In genomic region chr1:115495603-115496002, GRCh38 we compare ENCODE assay signal across 21 cellular contexts.
A peak's percentile ranks its signal among the peaks of the same experiment; 100 is the strongest.
DNase-seq lines count a peak whose midpoint lies in the region; ATAC-seq, FAIRE-seq and TF ChIP-seq lines count a peak whose summit lies in the region.
"Had no signal": no experiment of that assay in that cellular context is flagged by ENCODE, and none has a peak within 500 bp of the region (broad histone marks: within the 10 kb centered on the region; RNA-seq: fewer than 3 reads in every experiment).

No MANE protein-coding gene starts in this region.

- no peak overlapping the region for H2BK120ac ChIP-seq in mesenchymal stem cell (ENCODE audit: low read depth, low read length)

- H2AK5ac ChIP-seq in mesenchymal stem cell (ENCODE audit: low read length, severe bottlenecking) = peak overlapping the region; percentile 41

- no peak overlapping the region for H2BK5ac ChIP-seq in mesenchymal stem cell (ENCODE audit: low read depth, low read length, poor library complexity, severe bottlenecking)

- no peak overlapping the region for H3K14ac ChIP-seq in mesenchymal stem cell (ENCODE audit: low read length in 2 of 2)

- no peaks in the 10 kb centered on the region for H3K4me1 Mint-ChIP-seq in CD8-positive, alpha-beta memory T cell

- H3K27me3 Mint-ChIP-seq in CD8-positive, alpha-beta memory T cell = peaks cover 1 to 4% of the 10 kb centered on the region in 2 donors

- no peaks in the 10 kb centered on the region for H3K9me3 ChIP-seq in mesenchymal stem cell (ENCODE audit: control insufficient read depth, low read length)
- H3K9me3 ChIP-seq in CD8-positive, alpha-beta memory T cell (ENCODE audit: low read length) = no peaks in the 10 kb centered on the region
- H3K9me3 ChIP-seq: BLaER1, Peyer's patch had no signal

- POLR2A ChIA-PET in CD8-positive, alpha-beta memory T cell (lab: Charles Lee) = no interaction called here

- FAIRE-seq in RCC 7860 (lab: Jason Lieb, UNC) = peak; percentile 81

- H3K4ac ChIP-seq in mesenchymal stem cell (ENCODE audit: low read depth in 1 of 2, low read length in 2 of 2) = no peak overlapping the region

- ATAC-seq in HG03460 (IDR thresholded peaks at IDR 0.05; ENCODE audit: unreplicated experiment) = no peak

- no peak overlapping the region for H3K23ac ChIP-seq in mesenchymal stem cell (ENCODE audit: low read length in 2 of 2)

- H3K27me3 ChIP-seq in mesenchymal stem cell (ENCODE audit: control insufficient read depth in 1 of 2, insufficient read depth in 1 of 2, low read length in 2 of 2) = no peaks in the 10 kb centered on the region
- H3K27me3 ChIP-seq in CD8-positive, alpha-beta memory T cell (ENCODE audit: insufficient read depth, low read length, poor library complexity, severe bottlenecking) = no peaks in the 10 kb centered on the region
- H3K27me3 ChIP-seq: BLaER1, Peyer's patch had no signal

- no peaks in the 10 kb centered on the region for H3K36me3 ChIP-seq in mesenchymal stem cell (ENCODE audit: control insufficient read depth in 1 of 2, insufficient read depth in 2 of 2, low read depth in 1 of 2, low read length in 2 of 2)
- H3K36me3 ChIP-seq in CD8-positive, alpha-beta memory T cell (ENCODE audit: insufficient read depth, low read length) = no peaks in the 10 kb centered on the region
- H3K36me3 ChIP-seq: BLaER1, Peyer's patch had no signal

- no peak overlapping the region for H3K4me2 ChIP-seq in mesenchymal stem cell (ENCODE audit: low read length, poor library complexity, severe bottlenecking)
- H3K4me2 ChIP-seq: BLaER1 had no signal

- 68% methylated on average over 6 of the region's 6 CpGs for WGBS in mesenchymal stem cell

- no peak overlapping the region for H3K18ac ChIP-seq in mesenchymal stem cell (ENCODE audit: low read depth in 1 of 2, low read length in 2 of 2)

- no peak for TF ChIP-seq CTCF in choroid plexus epithelial cell (conservative IDR thresholded peaks at IDR 0.05; ENCODE audit: low read depth, low read length)

- H3K79me1 ChIP-seq in mesenchymal stem cell (replicated peaks; ENCODE audit: low read length, poor library complexity, severe bottlenecking) = no peaks in the 10 kb centered on the region

- H3K27ac ChIP-seq in mesenchymal stem cell (ENCODE audit: low read length, poor library complexity, severe bottlenecking) = no peak overlapping the region
- no peak overlapping the region for H3K27ac ChIP-seq in CD8-positive, alpha-beta memory T cell (ENCODE audit: low read depth, low read length)
- H3K27ac ChIP-seq: BLaER1, Peyer's patch had no signal

- no peak overlapping the region for H3K4me3 ChIP-seq in choroid plexus epithelial cell (ENCODE audit: low read depth, low read length)
- no peak overlapping the region for H3K4me3 ChIP-seq in mesenchymal stem cell (ENCODE audit: insufficient read depth in 1 of 2, low read depth in 1 of 2, low read length in 2 of 2)
- H3K4me3 ChIP-seq in CD8-positive, alpha-beta memory T cell (ENCODE audit: low read length) = no peak overlapping the region
- H3K4me3 ChIP-seq: BLaER1, Peyer's patch had no signal

- no peak overlapping the region for H2AFZ ChIP-seq in mesenchymal stem cell (ENCODE audit: low read depth, low read length)

- H3K9ac ChIP-seq in mesenchymal stem cell (ENCODE audit: low read length) = no peak overlapping the region
- H3K9ac ChIP-seq: BLaER1 had no signal

- CTCF ChIA-PET in CD8-positive, alpha-beta memory T cell (lab: Charles Lee) = interaction anchor here (1.1 kb wide), 1 partner anchor 11 kb away, joined by 3 read pairs; no protein-coding TSS in a partner anchor

- no peak overlapping the region for H3K4me3 Mint-ChIP-seq in CD8-positive, alpha-beta memory T cell
- H3K4me3 Mint-ChIP-seq: nephron had no signal

- DNase-seq in EH (ENCODE audit: low read depth) (peak; percentile 95), RCC 7860 (ENCODE audit: low spot score) (peak; percentile 55), choroid plexus epithelial cell (ENCODE audit: low read depth) (peak; percentile 35), mesenchymal stem cell (peak; percentile 28), cortex of kidney (lab: John Stamatoyannopoulos, UW) (no peak), anterior cingulate cortex (lab: John Stamatoyannopoulos, UW) (no peak)
- no peak for DNase-seq in CD8-positive, alpha-beta memory T cell
- DNase-seq: activated CD4-positive, CD25-positive, alpha-beta regulatory T cell treated with anti-CD3 and anti-CD28 coated beads, Interleukin-2, amount 50 U/mL, for 72 hours; activated CD8-positive, alpha-beta memory T cell treated with anti-CD3 and anti-CD28 coated beads, Interleukin-2, amount 50 U/mL, for 4 hours; activated naive CD4-positive, alpha-beta T cell treated with Interleukin-2 at 50 U/mL for 16 hours; effector memory CD4-positive, alpha-beta T cell; MM.1S; NCI-H2081 treated with DMSO at 0.1 percent for 48 hours; Peyer's patch; retina; stimulated activated CD4-positive, alpha-beta T cell treated with anti-CD3 and anti-CD28 coated beads, Interleukin-1b, Interleukin-23, amount 100 ng/mL, for 48 hours; substantia nigra; T-helper 1 cell had no signal

- H2BK12ac ChIP-seq in mesenchymal stem cell (ENCODE audit: low read length in 2 of 2) = no peak overlapping the region

- H4K91ac ChIP-seq in mesenchymal stem cell (ENCODE audit: low read length) = no peak overlapping the region

- H3K36me3 Mint-ChIP-seq in CD8-positive, alpha-beta memory T cell = no peaks in the 10 kb centered on the region

- H4K8ac ChIP-seq in mesenchymal stem cell (ENCODE audit: low read length) = no peak overlapping the region

- H3K27ac Mint-ChIP-seq in CD8-positive, alpha-beta memory T cell = no peak overlapping the region
- H3K27ac Mint-ChIP-seq: nephron had no signal

- peaks cover 35% of the 10 kb centered on the region for H3K4me1 ChIP-seq in mesenchymal stem cell (ENCODE audit: control insufficient read depth, insufficient read depth, low read depth, low read length)
- no peaks in the 10 kb centered on the region for H3K4me1 ChIP-seq in CD8-positive, alpha-beta memory T cell (ENCODE audit: insufficient read depth, low read length)
- H3K4me1 ChIP-seq: Peyer's patch had no signal

- H2BK15ac ChIP-seq in mesenchymal stem cell (ENCODE audit: low read depth, poor library complexity, severe bottlenecking) = no peak overlapping the region

- no peaks in the 10 kb centered on the region for H3K9me3 Mint-ChIP-seq in CD8-positive, alpha-beta memory T cell
- H3K9me3 Mint-ChIP-seq: nephron had no signal

Comparison
In these comparisons a context has a peak if more than half of its experiments do, and no peak if none do; other contexts are left out.
1. DNase-seq: peak in EH (single experiment), RCC 7860 (single experiment), choroid plexus epithelial cell (single experiment) and mesenchymal stem cell (single experiment); none in CD8-positive, alpha-beta memory T cell (0 of 5), cortex of kidney (single experiment) and anterior cingulate cortex (0 of 58).